20 cellular contexts compared by ENCODE assay signal in the genomic region with DNA sequence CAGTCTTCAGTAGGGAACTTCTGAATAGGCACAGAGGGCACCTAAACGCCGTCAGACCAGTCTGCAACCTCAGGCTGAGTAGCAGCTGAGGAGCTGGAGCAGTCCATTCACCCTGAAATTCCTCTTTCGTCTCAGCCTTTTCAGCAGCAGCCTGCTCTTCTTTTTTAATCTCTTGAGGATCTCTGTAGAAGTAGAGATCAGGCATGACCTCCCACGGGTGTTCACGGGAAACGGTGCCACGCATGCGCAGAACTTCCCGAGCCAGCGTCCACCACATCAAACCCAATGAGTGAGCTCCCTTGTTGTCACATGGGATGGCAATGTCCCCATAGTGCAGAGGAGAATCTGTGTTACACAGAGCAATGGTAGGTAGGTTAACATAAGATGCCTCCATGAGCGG. TPM values are rescaled to one million over a fixed set of nuclear protein-coding genes. Genes with fewer than 3 reads are reported as not detected.
DNase-seq lines count a peak whose midpoint lies in the region; ATAC-seq and TF ChIP-seq lines count a peak whose summit lies in the region.
"Had no signal": no experiment of that assay in that cellular context is flagged by ENCODE, and none has a peak within 500 bp of the region (broad histone marks: within the 10 kb centered on the region; RNA-seq: fewer than 3 reads in every experiment).

No MANE protein-coding gene starts in this region.

- peak overlapping the region; percentile 63 for H2AK5ac ChIP-seq in neuronal stem cell (ENCODE audit: low read depth, low read length)

- WGBS in SK-N-SH (ENCODE audit: low lambda C conversion rate) = 32% methylated on average over 10 of the region's 11 CpGs
- no CpG with 5 or more reads among the region's 11 CpGs for WGBS in neuronal stem cell (ENCODE audit: extremely low coverage in 2 of 2, insufficient read length in 2 of 2, insufficient replicate concordance in 1 of 2), 2 donors

- H3K4me1 ChIP-seq in SK-N-SH (ENCODE audit: control insufficient read depth in 1 of 2, insufficient read depth in 2 of 2, low read depth in 1 of 2, low read length in 1 of 2) = peaks cover 0 to 6% of the 10 kb centered on the region in 2 experiments; a peak in 2 of 4 replicates
- H3K4me1 ChIP-seq in Karpas-422 (ENCODE audit: low read length) = peaks cover 11% of the 10 kb centered on the region
- peaks cover 0 to 2% of the 10 kb centered on the region in 2 donors for H3K4me1 ChIP-seq in neuronal stem cell (ENCODE audit: control insufficient read depth in 2 of 2, insufficient read depth in 1 of 2, low read depth in 1 of 2, low read length in 2 of 2)

- H3K27me3 ChIP-seq in SK-N-SH (ENCODE audit: insufficient read depth) = no peaks in the 10 kb centered on the region
- H3K27me3 ChIP-seq in Karpas-422 (ENCODE audit: low read length) = no peaks in the 10 kb centered on the region
- H3K27me3 ChIP-seq in neuronal stem cell (ENCODE audit: control insufficient read depth in 3 of 3, insufficient read depth in 3 of 3, low read depth in 1 of 3, low read length in 3 of 3) = peaks cover 0 to 13% (median 2%) of the 10 kb centered on the region in 3 experiments

- no peaks in the 10 kb centered on the region for H3K9me3 Mint-ChIP-seq in stimulated activated memory B cell treated with anti-CD40 and anti-IgM and Interleukin-4, amounts not matched to agents 10 μg/mL and 1 μg/mL and 100 μg/mL, for 72 hours
- H3K9me3 Mint-ChIP-seq: HFFc6 had no signal

- H4K91ac ChIP-seq in neuronal stem cell (ENCODE audit: low read depth, low read length, poor library complexity) = no peak overlapping the region

- H3K4me3 ChIP-seq in SK-N-SH (ENCODE audit: low read depth in 2 of 2, low read length in 1 of 2) (peak overlapping the region in 1 of 2 experiments; percentile 35; a peak in 2 of 4 replicates), Karpas-422 (ENCODE audit: low read length) (peak overlapping the region; percentile 17; the same call in 1 of the 2 replicates), neuronal stem cell (ENCODE audit: low read length in 2 of 2) (no peak overlapping the region)
- H3K4me3 ChIP-seq: GM23248 had no signal

- H2AFZ ChIP-seq in SK-N-SH (ENCODE audit: low read depth) (peak overlapping the region; percentile 57; the same call in 1 of the 2 replicates), Karpas-422 (ENCODE audit: low read length) (no peak overlapping the region), neuronal stem cell (ENCODE audit: low read length) (no peak overlapping the region)
- H2AFZ ChIP-seq: GM23248 had no signal

- ATAC-seq in SK-N-SH treated with all-trans-retinoic acid at 6 μM for 48 hours = no peak
- no peak for ATAC-seq in stimulated activated memory B cell treated with anti-CD40 and anti-IgM and Interleukin-4, amounts not matched to agents 10 μg/mL and 1 μg/mL and 100 μg/mL, for 72 hours
- no peak for ATAC-seq in stimulated activated naive CD8-positive, alpha-beta T cell treated with anti-CD3 and anti-CD28 coated beads, Interleukin-15, Interleukin-2, amounts not matched to agents 100 U/mL and 50 U/mL, for 24 hours

- H3K9ac ChIP-seq in SK-N-SH (no peak overlapping the region), Karpas-422 (ENCODE audit: low read length) (0 out of 2 replicates have a peak overlapping the region, but pooled peaks have one; percentile 4), neuronal stem cell (ENCODE audit: low read depth, low read length, poor library complexity) (no peak overlapping the region)
- H3K9ac ChIP-seq: GM23248 had no signal

- H3K9me2 ChIP-seq in SK-N-SH (no peaks in the 10 kb centered on the region), Karpas-422 (replicated peaks; ENCODE audit: insufficient read depth, low read length) (no peaks in the 10 kb centered on the region)

- H3K27ac Mint-ChIP-seq in stimulated activated memory B cell treated with anti-CD40 and anti-IgM and Interleukin-4, amounts not matched to agents 10 μg/mL and 1 μg/mL and 100 μg/mL, for 72 hours = no peak overlapping the region
- H3K27ac Mint-ChIP-seq: B cell, H9 had no signal

- H2BK12ac ChIP-seq in neuronal stem cell (ENCODE audit: low read length) = no peak overlapping the region

- H3K4me1 Mint-ChIP-seq in stimulated activated memory B cell treated with anti-CD40 and anti-IgM and Interleukin-4, amounts not matched to agents 10 μg/mL and 1 μg/mL and 100 μg/mL, for 72 hours = peaks cover 8% of the 10 kb centered on the region
- H3K4me1 Mint-ChIP-seq: B cell had no signal

- H3K23ac ChIP-seq in neuronal stem cell (ENCODE audit: low read depth, low read length, poor library complexity) = no peak overlapping the region

- H3K27ac ChIP-seq in SK-N-SH (ENCODE audit: low read depth in 2 of 2, low read length in 1 of 2) = peak overlapping the region in 1 of 2 experiments; percentile 34; a peak in 1 of 4 replicates
- no peak overlapping the region for H3K27ac ChIP-seq in Karpas-422 (ENCODE audit: low read length)
- H3K27ac ChIP-seq in neuronal stem cell (replicated peaks; ENCODE audit: low read length) = no peak overlapping the region
- H3K27ac ChIP-seq: GM23248 had no signal

- no peak overlapping the region for H3K4ac ChIP-seq in neuronal stem cell (ENCODE audit: low read length)

- H2BK5ac ChIP-seq in neuronal stem cell (ENCODE audit: low read length) = no peak overlapping the region

- no peak for TF ChIP-seq EP300 in SK-N-SH (IDR thresholded peaks at IDR 0.05; ENCODE audit: borderline replicate concordance in 1 of 2, low read depth in 1 of 2, low read length in 1 of 2)

- H3K79me2 ChIP-seq in SK-N-SH (ENCODE audit: insufficient read depth) (no peaks in the 10 kb centered on the region), Karpas-422 (ENCODE audit: low read length) (no peaks in the 10 kb centered on the region)

- no peaks in the 10 kb centered on the region for H3K36me3 ChIP-seq in SK-N-SH (replicated peaks in 1 of 2; ENCODE audit: control insufficient read depth in 1 of 2, insufficient read depth in 2 of 2, low read length in 1 of 2)
- no peaks in the 10 kb centered on the region for H3K36me3 ChIP-seq in Karpas-422 (ENCODE audit: insufficient read depth, low read length)
- H3K36me3 ChIP-seq in neuronal stem cell (replicated peaks in 1 of 2; ENCODE audit: control insufficient read depth in 2 of 2, insufficient read depth in 2 of 2, low read length in 2 of 2) = no peaks in the 10 kb centered on the region

- no peaks in the 10 kb centered on the region for H3K36me3 Mint-ChIP-seq in stimulated activated memory B cell treated with anti-CD40 and anti-IgM and Interleukin-4, amounts not matched to agents 10 μg/mL and 1 μg/mL and 100 μg/mL, for 72 hours

- no peak overlapping the region for H3K4me3 Mint-ChIP-seq in stimulated activated memory B cell treated with anti-CD40 and anti-IgM and Interleukin-4, amounts not matched to agents 10 μg/mL and 1 μg/mL and 100 μg/mL, for 72 hours
- H3K4me3 Mint-ChIP-seq: B cell, H9, HFFc6 had no signal

- H3K4me2 ChIP-seq in SK-N-SH = no peak overlapping the region
- H3K4me2 ChIP-seq in Karpas-422 (ENCODE audit: low read depth, low read length, poor library complexity, severe bottlenecking) = peak overlapping the region; percentile 51
- H3K4me2 ChIP-seq in neuronal stem cell (ENCODE audit: insufficient read depth, low read length, poor library complexity, severe bottlenecking) = no peak overlapping the region

- no peak for TF ChIP-seq RAD21 in SK-N-SH (IDR thresholded peaks at IDR 0.05; ENCODE audit: low read length)

- H4K20me1 ChIP-seq in SK-N-SH (ENCODE audit: insufficient read depth) = no peaks in the 10 kb centered on the region
- no peaks in the 10 kb centered on the region for H4K20me1 ChIP-seq in Karpas-422 (ENCODE audit: insufficient read depth, low read depth, low read length)

- H3K9me3 ChIP-seq in SK-N-SH = no peaks in the 10 kb centered on the region
- H3K9me3 ChIP-seq in Karpas-422 (ENCODE audit: low read length) = no peaks in the 10 kb centered on the region
- no peaks in the 10 kb centered on the region for H3K9me3 ChIP-seq in neuronal stem cell (replicated peaks in 1 of 2; ENCODE audit: control insufficient read depth in 2 of 2, insufficient read depth in 1 of 2, low read depth in 1 of 2, low read length in 2 of 2)

- H4K8ac ChIP-seq in neuronal stem cell (ENCODE audit: low read depth, low read length) = no peak overlapping the region

- H3K27me3 Mint-ChIP-seq in stimulated activated memory B cell treated with anti-CD40 and anti-IgM and Interleukin-4, amounts not matched to agents 10 μg/mL and 1 μg/mL and 100 μg/mL, for 72 hours = peaks cover 16% of the 10 kb centered on the region

- H3K18ac ChIP-seq in neuronal stem cell (ENCODE audit: low read length) = no peak overlapping the region

- DNase-seq in SK-N-SH = peak; percentile 79
- DNase-seq in Karpas-422 = peak; percentile 56
- no peak for DNase-seq in neuronal stem cell (ENCODE audit: low spot score)
- DNase-seq in COLO829 (ENCODE audit: low spot score) = no peak
- no peak for DNase-seq in stimulated activated naive CD8-positive, alpha-beta T cell treated with anti-CD3 and anti-CD28 coated beads, Interleukin-15, Interleukin-2, amounts not matched to agents 100 U/mL and 50 U/mL, for 24 hours
- DNase-seq: DND-41, GM23248, H9, HFFc6, KBM-7, NCI-H1092, NCI-H1436, NCI-H2029, NCI-H524 treated with DMSO at 0.1 percent for 48 hours, NCI-H82, Right ventricle myocardium superior, T-helper 1 cell had no signal

- peaks cover 15% of the 10 kb centered on the region for H3F3A ChIP-seq in SK-N-SH (replicated peaks; ENCODE audit: insufficient read depth)

- no peak for TF ChIP-seq CTCF in SK-N-SH (IDR thresholded peaks at IDR 0.05)

- H3K79me1 ChIP-seq in neuronal stem cell (ENCODE audit: low read depth, low read length) = no peaks in the 10 kb centered on the region

- CTCF ChIA-PET in SK-N-SH (lab: Yijun Ruan, JAX) = interaction anchor here (1.0 to 6.4 kb wide), 4 partner anchors 11 to 23 kb away, joined by 3 to 48 read pairs (median 6); partner anchors contain the start of gene MARK3

- H2BK15ac ChIP-seq in neuronal stem cell (ENCODE audit: low read length) = no peak overlapping the region

- H2BK120ac ChIP-seq in neuronal stem cell (ENCODE audit: low read depth, low read length) = no peak overlapping the region

- peak overlapping the region; percentile 38 for H3K14ac ChIP-seq in neuronal stem cell (ENCODE audit: low read length)

- POLR2A ChIA-PET in SK-N-SH (lab: Yijun Ruan, JAX) = interaction anchor here (0.9 to 1.2 kb wide), 3 partner anchors 8 to 40 kb away, joined by 4 to 5 read pairs (median 4); partner anchors contain the start of gene EIF5

RNA-seq across cellular contexts. Expression of gene MARK3, which starts 11.1 kb away (rescaled TPM):
- polyA plus RNA-seq in SK-N-SH (2012; rRNA removed) = 73.4 and 94.5 TPM in 2 replicates
- 49.0 and 50.0 TPM in 2 replicates for polyA plus RNA-seq in SK-N-SH (2012; cell fraction: cytosol; rRNA removed)
- polyA plus RNA-seq in SK-N-SH (2012; cell fraction: nucleus; rRNA removed) = 255 and 313 TPM in 2 replicates
- total RNA-seq in Karpas-422 (2014; rRNA removed; shearing (Covaris generic); ENCODE audit: low replicate concordance) = 94.5 and 113 TPM in 2 replicates
- polyA plus RNA-seq in neuronal stem cell (2013, experiment 1 of 2) = 55.4 TPM
- 55.0 TPM for polyA plus RNA-seq in neuronal stem cell (2013, experiment 2 of 2)

RNA-seq across cellular contexts. Expression of gene EIF5, which starts 40.1 kb away (rescaled TPM):
- 120 and 127 TPM in 2 replicates for polyA plus RNA-seq in SK-N-SH (2012; rRNA removed)
- polyA plus RNA-seq in SK-N-SH (2012; cell fraction: cytosol; rRNA removed) = 113 and 127 TPM in 2 replicates
- 93.2 and 207 TPM in 2 replicates for polyA plus RNA-seq in SK-N-SH (2012; cell fraction: nucleus; rRNA removed)
- total RNA-seq in Karpas-422 (2014; rRNA removed; shearing (Covaris generic); ENCODE audit: low replicate concordance) = 133 and 180 TPM in 2 replicates
- polyA plus RNA-seq in neuronal stem cell (2013, experiment 1 of 2) = 304 TPM
- polyA plus RNA-seq in neuronal stem cell (2013, experiment 2 of 2) = 312 TPM

Comparison
In these comparisons a context has a peak if more than half of its experiments do, and no peak if none do; other contexts are left out.
1. DNase-seq: peak in SK-N-SH (single experiment) and Karpas-422 (single experiment); none in neuronal stem cell (single experiment), COLO829 (single experiment) and stimulated activated naive CD8-positive, alpha-beta T cell treated with anti-CD3 and anti-CD28 coated beads, Interleukin-15, Interleukin-2, amounts not matched to agents 100 U/mL and 50 U/mL, for 24 hours (single experiment).